Comparison of ENCODE assay signal across 8 cellular contexts in the genomic region with DNA sequence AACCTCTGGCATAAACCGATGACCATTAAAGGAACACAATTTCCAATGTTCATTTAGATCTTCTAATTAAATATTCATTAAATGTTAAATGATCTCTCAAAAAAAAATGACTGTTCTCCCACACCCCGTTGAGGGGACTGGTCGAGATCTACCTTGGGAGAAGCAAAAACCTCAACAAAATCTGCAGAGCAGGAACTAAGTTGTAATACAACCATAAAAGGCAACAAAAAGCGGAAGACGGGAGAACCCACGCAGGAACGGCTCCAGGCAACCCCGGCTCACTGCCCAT. TPM values are rescaled to one million over a fixed set of nuclear protein-coding genes. Genes with fewer than 3 reads are reported as not detected.
DNase-seq lines count a peak whose midpoint lies in the region; ATAC-seq and TF ChIP-seq lines count a peak whose summit lies in the region.

No MANE protein-coding gene starts in this region.

- H3K36me3 ChIP-seq in Peyer's patch = no peaks in the 10 kb centered on the region
- H3K36me3 ChIP-seq in ectodermal cell (ENCODE audit: control insufficient read depth, insufficient read depth, low read length) = no peaks in the 10 kb centered on the region
- H3K36me3 ChIP-seq in mucosa of descending colon (ENCODE audit: low read depth) = no peaks in the 10 kb centered on the region

- peaks cover 0 to 7% (median 0%) of the 10 kb centered on the region in 4 donors for H3K4me1 ChIP-seq in Peyer's patch
- no peaks in the 10 kb centered on the region for H3K4me1 ChIP-seq in ectodermal cell (ENCODE audit: control insufficient read depth, insufficient read depth, low read length)
- H3K4me1 ChIP-seq in mucosa of descending colon (ENCODE audit: low read depth) = peaks cover 7% of the 10 kb centered on the region

- WGBS in ectodermal cell, 2 experiments = 83% methylated on average over 8 of the region's 8 CpGs

- H3K9me3 ChIP-seq in Peyer's patch (no peaks in the 10 kb centered on the region), ectodermal cell (ENCODE audit: control insufficient read depth, low read length) (no peaks in the 10 kb centered on the region), mucosa of descending colon (no peaks in the 10 kb centered on the region)

- H3K27me3 ChIP-seq in Peyer's patch (no peaks in the 10 kb centered on the region), ectodermal cell (ENCODE audit: control insufficient read depth, insufficient read depth, low read length, poor library complexity, severe bottlenecking) (no peaks in the 10 kb centered on the region)

- no peak for TF ChIP-seq POLR2A in Peyer's patch (IDR thresholded peaks at IDR 0.05)

- H3K4me3 ChIP-seq in Peyer's patch (peak overlapping the region; percentile 82 to 91 (median 84)), ectodermal cell (ENCODE audit: insufficient read depth, low read depth, low read length) (peak overlapping the region; percentile 42), mucosa of descending colon (peak overlapping the region; percentile 75)

- intact Hi-C loops in mucosa of descending colon (cut with DNase I, micrococcal nuclease) = no loop called here

- peak overlapping the region; percentile 97 to 99 (median 98) for H3K27ac ChIP-seq in Peyer's patch
- H3K27ac ChIP-seq in ectodermal cell (ENCODE audit: insufficient read depth, low read depth, low read length, poor library complexity, severe bottlenecking) = no peak overlapping the region

- ATAC-seq in GM19023 (IDR thresholded peaks at IDR 0.05; ENCODE audit: unreplicated experiment) (peak; percentile 48), HG03108 (IDR thresholded peaks at IDR 0.05; ENCODE audit: unreplicated experiment) (peak; percentile 28), mucosa of descending colon (peak; percentile 59)

- DNase-seq in AG20443 (ENCODE audit: low spot score) (peak; percentile 55), Peyer's patch (no peak), mucosa of descending colon (no peak), SHP77 treated with DMSO at 0.1 percent for 48 hours (lab: John Stamatoyannopoulos, UW) (no peak), iPS-NIHi11 (ENCODE audit: low spot score) (no peak)

- TF ChIP-seq CTCF in Peyer's patch (IDR thresholded peaks at IDR 0.05) (no peak), mucosa of descending colon (IDR thresholded peaks at IDR 0.05) (no peak)

RNA-seq across cellular contexts. Expression of a gene that starts 0.8 kb away (rescaled TPM):
- total RNA-seq in Peyer's patch (10 to 100 TPM; 52.0 to 78.9 (median 68.4) TPM), mucosa of descending colon (1 to 10 TPM in 2 of 3 donors, not detected in 1; 2.3 to 7.6 TPM)
- polyA plus RNA-seq in ectodermal cell (2013, experiment 1 of 4) = 7.4 TPM
- polyA plus RNA-seq in ectodermal cell (2013, experiment 2 of 4) = 8.2 TPM
- polyA plus RNA-seq in ectodermal cell (2013, experiment 3 of 4) = 11.5 TPM
- polyA plus RNA-seq in ectodermal cell (2013, experiment 4 of 4) = 10.5 TPM

RNA-seq across cellular contexts. Expression of a gene that starts 5.3 kb away (rescaled TPM):
- 1 to 10 TPM in 3 of 4 donors, not detected in 1; 1.4 to 1.7 (median 1.7) TPM for total RNA-seq in Peyer's patch
- 0.78 TPM for polyA plus RNA-seq in ectodermal cell (2013, experiment 1 of 4)
- 1.2 TPM for polyA plus RNA-seq in ectodermal cell (2013, experiment 2 of 4)
- polyA plus RNA-seq in ectodermal cell (2013, experiment 3 of 4) = 0.91 TPM
- polyA plus RNA-seq in ectodermal cell (2013, experiment 4 of 4) = 0.69 TPM
- total RNA-seq in mucosa of descending colon = 1 to 10 TPM in 2 of 3 donors, under 1 TPM in 1; 0.90 to 1.1 (median 1.0) TPM

RNA-seq across cellular contexts. Expression of a gene that starts 9.1 kb away (rescaled TPM):
- total RNA-seq in Peyer's patch = 10 to 100 TPM; 11.2 to 19.4 (median 15.9) TPM
- 16.2 TPM for polyA plus RNA-seq in ectodermal cell (2013, experiment 1 of 4)
- 17.2 TPM for polyA plus RNA-seq in ectodermal cell (2013, experiment 2 of 4)
- polyA plus RNA-seq in ectodermal cell (2013, experiment 3 of 4) = 18.9 TPM
- 18.7 TPM for polyA plus RNA-seq in ectodermal cell (2013, experiment 4 of 4)
- total RNA-seq in mucosa of descending colon = 10 to 100 TPM; 11.6 to 17.4 (median 13.7) TPM

RNA-seq across cellular contexts. Expression of a gene that starts 48.6 kb away (rescaled TPM):
- total RNA-seq in Peyer's patch (not detected), mucosa of descending colon (under 1 TPM in 1 of 3 donors, not detected in 2; 0.22 TPM)
- 0.22 TPM for polyA plus RNA-seq in ectodermal cell (2013, experiment 1 of 4)
- polyA plus RNA-seq in ectodermal cell (2013, experiment 2 of 4) = not detected
- polyA plus RNA-seq in ectodermal cell (2013, experiment 3 of 4) = not detected
- not detected for polyA plus RNA-seq in ectodermal cell (2013, experiment 4 of 4)

RNA-seq across cellular contexts. Expression of a gene that starts 48.6 kb away (rescaled TPM):
- total RNA-seq in Peyer's patch = under 1 TPM in 2 of 4 donors, not detected in 2; 0.28 to 0.35 TPM
- 12.0 TPM for polyA plus RNA-seq in ectodermal cell (2013, experiment 1 of 4)
- 18.2 TPM for polyA plus RNA-seq in ectodermal cell (2013, experiment 2 of 4)
- 12.0 TPM for polyA plus RNA-seq in ectodermal cell (2013, experiment 3 of 4)
- polyA plus RNA-seq in ectodermal cell (2013, experiment 4 of 4) = 12.3 TPM
- total RNA-seq in mucosa of descending colon = 1 to 10 TPM in 1 of 3 donors, under 1 TPM in 2; 0.49 to 1.6 (median 0.67) TPM

Comparison
In these comparisons a context has a peak if more than half of its experiments do, and no peak if none do; other contexts are left out.
1. RNA of a gene that starts 0.8 kb away (total RNA-seq): 52.0 to 78.9 TPM in Peyer's patch; 2.3 to 7.6 TPM in mucosa of descending colon; every median in the first group is over 4 times any median in the second.
2. Peak in every context shown above with its lines, with median percentiles within 50 percentile points of each other: ATAC-seq and H3K4me3 ChIP-seq.